Comparison of ENCODE assay signal across 8 cellular contexts in genomic region chr19:46579286-46579944, GRCh38. TPM values are rescaled to one million over a fixed set of nuclear protein-coding genes. Genes with fewer than 3 reads are reported as not detected.
DNase-seq lines count a peak whose midpoint lies in the region; ATAC-seq and TF ChIP-seq lines count a peak whose summit lies in the region.

No MANE protein-coding gene starts in this region.

- H4K20me1 ChIP-seq in smooth muscle cell (ENCODE audit: low read depth) = no peaks in the 10 kb centered on the region

- H3K27me3 ChIP-seq in smooth muscle cell (ENCODE audit: low read depth) (no peaks in the 10 kb centered on the region), MG63 (peaks cover 6% of the 10 kb centered on the region; the same call in 1 of the 2 replicates), transverse colon (no peaks in the 10 kb centered on the region)

- H3K4me2 ChIP-seq in smooth muscle cell = no peak overlapping the region

- H3K36me3 ChIP-seq in smooth muscle cell (ENCODE audit: low read depth) = no peaks in the 10 kb centered on the region
- H3K36me3 ChIP-seq in MG63 = no peaks in the 10 kb centered on the region
- H3K36me3 ChIP-seq in transverse colon = no peaks in the 10 kb centered on the region

- TF ChIP-seq POLR2A in transverse colon (IDR thresholded peaks at IDR 0.05) = no peak

- no peaks in the 10 kb centered on the region for H3K4me1 ChIP-seq in smooth muscle cell (ENCODE audit: low read depth)
- no peaks in the 10 kb centered on the region for H3K4me1 ChIP-seq in transverse colon

- in situ Hi-C loops in transverse colon (cut with MboI; ENCODE audit: low pct_ligation_motif_present in 1 of 4, low pct_unique_long_range_greater_than_20kb in 1 of 4, low sequenced_read_pairs in 3 of 4) = no loop called here

- H3K9me3 ChIP-seq in smooth muscle cell (replicated peaks; ENCODE audit: low read depth) (no peaks in the 10 kb centered on the region), MG63 (peaks cover 2% of the 10 kb centered on the region), transverse colon (no peaks in the 10 kb centered on the region)

- H3K27ac ChIP-seq in smooth muscle cell (ENCODE audit: low read depth) (no peak overlapping the region), transverse colon (no peak overlapping the region)

- H3K79me2 ChIP-seq in smooth muscle cell (ENCODE audit: low read depth) = no peaks in the 10 kb centered on the region

- H3K4me3 ChIP-seq in choroid plexus epithelial cell (ENCODE audit: low read depth, low read length) = no peak overlapping the region
- H3K4me3 ChIP-seq in smooth muscle cell = no peak overlapping the region
- no peak overlapping the region for H3K4me3 ChIP-seq in MG63
- H3K4me3 ChIP-seq in transverse colon = no peak overlapping the region

- no peaks in the 10 kb centered on the region for H3F3A ChIP-seq in smooth muscle cell (ENCODE audit: low read depth)

- no peak for ATAC-seq in GM18858 (IDR thresholded peaks at IDR 0.05; ENCODE audit: unreplicated experiment)

- DNase-seq in EH (ENCODE audit: low read depth) (peak; percentile 7), NCI-H526 treated with DMSO at 0.1 percent for 48 hours (lab: John Stamatoyannopoulos, UW) (peak; percentile 11), choroid plexus epithelial cell (ENCODE audit: low read depth) (peak; percentile 43), smooth muscle cell (lab: John Stamatoyannopoulos, UW; ENCODE audit: unreplicated experiment) (no peak), MG63 (no peak), transverse colon (no peak), NCI-H1048 (lab: John Stamatoyannopoulos, UW) (no peak)

- H3K9ac ChIP-seq in smooth muscle cell (ENCODE audit: low read depth) = no peak overlapping the region

- TF ChIP-seq EP300 in transverse colon (IDR thresholded peaks at IDR 0.05; ENCODE audit: low read depth) = no peak

- TF ChIP-seq CTCF in choroid plexus epithelial cell (conservative IDR thresholded peaks at IDR 0.05; ENCODE audit: low read depth, low read length) (peak; percentile 64), smooth muscle cell (IDR thresholded peaks at IDR 0.05; ENCODE audit: borderline replicate concordance, insufficient read depth, poor library complexity, severe bottlenecking) (peak; percentile 43), transverse colon (IDR thresholded peaks at IDR 0.05) (peak in 1 of 5 experiments; percentile 15)

- no peak overlapping the region for H2AFZ ChIP-seq in smooth muscle cell (ENCODE audit: low read depth)

- WGBS in smooth muscle cell (ENCODE audit: low lambda C conversion rate) = 59% methylated on average over 10 of the region's 10 CpGs
- 67 to 72% methylated on average over 5 to 10 of the region's 10 CpGs for WGBS in transverse colon (ENCODE audit: low coverage in 1 of 2), 2 donors

- intact Hi-C loops in transverse colon (cut with DNase I; ENCODE audit: low total_unique reads) = no loop called here

RNA-seq across cellular contexts. Expression of gene CALM3, which starts 21.7 kb away (rescaled TPM):
- total RNA-seq in smooth muscle cell (152 and 172 TPM in 2 replicates), transverse colon (100 to 1,000 TPM; 160 to 923 (median 194) TPM)
- 165 and 183 TPM in 2 replicates for polyA plus RNA-seq in smooth muscle cell
- total RNA-seq in MG63 (2014; rRNA removed; shearing (Covaris generic); ENCODE audit: low replicate concordance) = 90.4 and 116 TPM in 2 replicates

RNA-seq across cellular contexts. Expression of gene PTGIR, which starts 45.5 kb away (rescaled TPM):
- total RNA-seq in smooth muscle cell (0.09 and 2.3 TPM in 2 replicates), transverse colon (1 to 10 TPM in 2 of 4 donors, under 1 TPM in 1, not detected in 1; 0.55 to 2.4 (median 2.2) TPM)
- polyA plus RNA-seq in smooth muscle cell = 0.81 and 1.3 TPM in 2 replicates
- total RNA-seq in MG63 (2014; rRNA removed; shearing (Covaris generic); ENCODE audit: low replicate concordance) = not detected in 2 replicates

RNA-seq across cellular contexts. Expression of gene GNG8, which starts 56.6 kb away (rescaled TPM):
- not detected in 2 replicates for total RNA-seq in smooth muscle cell
- polyA plus RNA-seq in smooth muscle cell = 3.3 TPM in 1 of 2 replicates, not detected in the other
- not detected in 2 replicates for total RNA-seq in MG63 (2014; rRNA removed; shearing (Covaris generic); ENCODE audit: low replicate concordance)
- total RNA-seq in transverse colon = not detected

Comparison
In these comparisons a context has a peak if more than half of its experiments do, and no peak if none do; other contexts are left out.
1. DNase-seq: peak in EH (single experiment), NCI-H526 treated with DMSO at 0.1 percent for 48 hours (single experiment) and choroid plexus epithelial cell (single experiment); none in smooth muscle cell (single experiment), MG63 (single experiment), transverse colon (single experiment) and NCI-H1048 (single experiment).